ENCODE assay signal across 7 cellular contexts in the genomic region with DNA sequence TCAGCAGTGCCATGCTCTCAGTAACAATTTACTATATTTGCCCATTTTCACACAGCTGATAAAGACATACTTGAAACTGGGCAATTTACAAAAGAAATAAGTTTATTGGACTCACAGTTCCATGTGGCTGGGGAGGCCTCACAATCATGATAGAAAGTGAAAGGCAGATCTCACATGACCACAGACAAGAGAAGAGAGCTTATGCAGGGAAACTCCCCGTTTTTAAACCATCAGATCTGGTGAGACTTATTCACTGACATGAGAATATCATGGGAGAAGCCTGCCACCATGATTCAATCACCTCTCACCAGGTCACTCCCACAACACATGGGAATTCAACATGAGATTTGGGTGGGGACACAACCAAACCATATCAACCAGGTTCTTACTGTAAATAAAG.
"Had no signal": no experiment of that assay in that cellular context is flagged by ENCODE, and none has a peak within 500 bp of the region (broad histone marks: within the 10 kb centered on the region; RNA-seq: fewer than 3 reads in every experiment).

No MANE protein-coding gene starts in this region.

- DNase-seq: GM23248, GOT3, H7, Karpas-422, KBM-7 had no signal

- ATAC-seq: HCT116, HepG2 had no signal
